ENCODE assay signal across 8 cellular contexts in the genomic region with DNA sequence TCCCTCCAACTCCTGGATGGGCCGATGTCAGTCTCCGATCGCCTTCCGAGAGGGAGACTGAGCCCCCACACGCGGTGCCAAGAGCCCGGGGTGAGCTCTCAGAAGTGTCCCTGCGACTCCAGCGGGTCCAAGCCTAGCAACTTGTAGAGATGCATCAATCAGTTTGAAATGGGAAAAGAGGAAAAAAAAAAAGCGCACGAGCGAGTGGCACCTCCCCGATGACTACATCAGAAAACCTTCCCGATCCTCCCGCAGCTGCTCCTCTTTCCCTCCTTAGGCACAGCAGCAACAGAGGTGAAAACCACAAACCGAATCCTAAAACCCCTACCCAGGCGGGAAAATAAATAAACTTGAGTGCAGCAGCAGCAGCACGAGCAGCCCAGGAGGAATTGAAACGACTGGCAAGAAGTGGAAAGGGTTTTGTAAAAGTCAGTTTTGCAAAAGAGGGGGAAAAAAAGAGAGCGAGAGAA. TPM values are rescaled to one million over a fixed set of nuclear protein-coding genes. Genes with fewer than 3 reads are reported as not detected.
DNase-seq lines count a peak whose midpoint lies in the region; ATAC-seq, FAIRE-seq and TF ChIP-seq lines count a peak whose summit lies in the region.

No MANE protein-coding gene starts in this region.

- DNase-seq in EL = peak; percentile 70
- peak; percentile 81 for DNase-seq in HT-29 (ENCODE audit: low spot score)
- peak; percentile 82 for DNase-seq in RCC 7860 (ENCODE audit: low spot score)
- peak; percentile 52 for DNase-seq in dedifferentiated amniotic fluid mesenchymal stem cell (ENCODE audit: extremely low spot score)
- peak in 1 of 2 experiments; percentile 16 for DNase-seq in mesothelial cell of epicardium (ENCODE audit: low spot score in 2 of 2, unreplicated experiment in 2 of 2)
- DNase-seq in urothelium cell line (ENCODE audit: low spot score) = peak; percentile 51

- no peaks in the 10 kb centered on the region for H3K36me3 Mint-ChIP-seq in mesothelial cell of epicardium

- H3K4me1 Mint-ChIP-seq in mesothelial cell of epicardium = peaks cover 20% of the 10 kb centered on the region

- H3K27ac Mint-ChIP-seq in mesothelial cell of epicardium = peak overlapping the region; percentile 96

- TF ChIP-seq CTCF in mesothelial cell of epicardium (IDR thresholded peaks at IDR 0.05; ENCODE audit: unreplicated experiment) = no peak

- peak overlapping the region; percentile 87 for H3K4me3 Mint-ChIP-seq in mesothelial cell of epicardium

- H3K9me3 Mint-ChIP-seq in mesothelial cell of epicardium = no peaks in the 10 kb centered on the region

- H3K27me3 Mint-ChIP-seq in mesothelial cell of epicardium (ENCODE audit: low read depth) = no peaks in the 10 kb centered on the region

- peak; percentile 83 for FAIRE-seq in RCC 7860 (lab: Jason Lieb, UNC)
- FAIRE-seq in urothelium cell line (lab: Jason Lieb, UNC) = peak; percentile 13

- no peak for ATAC-seq in GM21723 (IDR thresholded peaks at IDR 0.05; ENCODE audit: unreplicated experiment)
- no peak for ATAC-seq in GM21390 (IDR thresholded peaks at IDR 0.05; ENCODE audit: unreplicated experiment)

RNA-seq across cellular contexts. Expression of a gene that starts 1.0 kb away (rescaled TPM):
- 4.9 and 5.9 TPM in 2 replicates for total RNA-seq in HT-29 (2014; rRNA removed; shearing (Covaris generic))
- 54.0 to 58.0 TPM (median 57.5 TPM) in 3 replicates for total RNA-seq in mesothelial cell of epicardium
